ENCODE assay signal across 8 cellular contexts in the genomic region with DNA sequence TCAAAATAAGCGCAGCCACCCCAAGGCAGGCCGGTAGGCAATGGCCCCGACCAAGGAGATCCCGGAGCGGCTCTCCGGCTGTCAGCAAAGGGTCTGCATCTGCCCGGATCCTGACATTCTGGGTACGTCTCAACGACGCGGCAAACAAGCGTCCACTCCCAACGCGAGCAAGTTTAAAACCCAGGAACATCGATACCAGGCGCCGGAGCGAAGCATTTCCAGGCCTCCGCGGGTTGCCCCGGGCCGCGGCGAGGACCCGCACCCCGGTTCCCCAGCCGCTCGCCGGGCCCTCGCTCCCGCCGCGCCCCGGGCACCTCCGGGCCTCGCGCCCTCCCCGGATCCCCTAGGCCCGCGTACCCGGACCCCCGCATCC. TPM values are rescaled to one million over a fixed set of nuclear protein-coding genes. Genes with fewer than 3 reads are reported as not detected.
DNase-seq lines count a peak whose midpoint lies in the region; ATAC-seq and TF ChIP-seq lines count a peak whose summit lies in the region.

No MANE protein-coding gene starts in this region.

- no peaks in the 10 kb centered on the region for H3K9me2 ChIP-seq in PC-9 (ENCODE audit: insufficient read depth)

- peaks cover 40% of the 10 kb centered on the region for H3K4me1 ChIP-seq in PC-9 (replicated peaks; ENCODE audit: insufficient read depth)

- peaks cover 1% of the 10 kb centered on the region for H3K36me3 Mint-ChIP-seq in activated naive CD4-positive, alpha-beta T cell treated with anti-CD3 and anti-CD28 coated beads, Interleukin-2, amount 50 U/mL, for 24 hours
- H3K36me3 Mint-ChIP-seq in glutamatergic neuron (ENCODE audit: unreplicated experiment) = no peaks in the 10 kb centered on the region

- H3K9me3 ChIP-seq in PC-9 (ENCODE audit: insufficient read depth, low read depth) = no peaks in the 10 kb centered on the region

- intact Hi-C loops in PC-9 (cut with micrococcal nuclease; ENCODE audit: unreplicated experiment) = loop anchor here (1.0 to 2.0 kb wide), 2 partner anchors 21 to 37 kb away; a partner anchor contains a TSS

- no peak for TF ChIP-seq CTCF in PC-9 (conservative IDR thresholded peaks at IDR 0.05)
- no peak for TF ChIP-seq CTCF in glutamatergic neuron (IDR thresholded peaks at IDR 0.05; ENCODE audit: partially characterized antibody, unreplicated experiment)

- peak overlapping the region; percentile 76 for H2AFZ ChIP-seq in PC-9

- peaks cover 21% of the 10 kb centered on the region for H4K20me1 ChIP-seq in PC-9 (ENCODE audit: insufficient read depth)

- H3K4me2 ChIP-seq in PC-9 = peak overlapping the region; percentile 92

- peaks cover 59% of the 10 kb centered on the region for H3K79me2 ChIP-seq in PC-9 (ENCODE audit: low read depth)

- peaks cover 43% of the 10 kb centered on the region for H3K4me1 Mint-ChIP-seq in activated naive CD4-positive, alpha-beta T cell treated with anti-CD3 and anti-CD28 coated beads, Interleukin-2, amount 50 U/mL, for 24 hours
- H3K4me1 Mint-ChIP-seq in glutamatergic neuron (ENCODE audit: low read depth, unreplicated experiment) = peaks cover 8% of the 10 kb centered on the region

- POLR2A ChIA-PET in PC-9 (lab: Charles Lee; ENCODE audit: unreplicated experiment) = no interaction called here

- H3K4me3 Mint-ChIP-seq in activated naive CD4-positive, alpha-beta T cell treated with anti-CD3 and anti-CD28 coated beads, Interleukin-2, amount 50 U/mL, for 24 hours = peak overlapping the region; percentile 95
- H3K4me3 Mint-ChIP-seq in glutamatergic neuron (ENCODE audit: unreplicated experiment) = peak overlapping the region; percentile 96

- DNase-seq in AG08395 (ENCODE audit: low spot score) = peak; percentile 41
- DNase-seq in PC-9 = peak; percentile 27 to 49
- peak; percentile 61 for DNase-seq in glutamatergic neuron
- peak; percentile 34 for DNase-seq in occipital lobe (lab: John Stamatoyannopoulos, UW)

- H3K27me3 Mint-ChIP-seq in activated naive CD4-positive, alpha-beta T cell treated with anti-CD3 and anti-CD28 coated beads, Interleukin-2, amount 50 U/mL, for 24 hours = no peaks in the 10 kb centered on the region
- peaks cover 3% of the 10 kb centered on the region for H3K27me3 Mint-ChIP-seq in glutamatergic neuron (ENCODE audit: unreplicated experiment)

- H3K4me3 ChIP-seq in PC-9 = peak overlapping the region; percentile 88

- CTCF ChIA-PET in PC-9 (lab: Charles Lee) = no interaction called here

- BruUV-seq in PC-9 (replicated peaks; lab: Mats Ljungman, UMichigan) = no TSS peak

- H3K9me3 Mint-ChIP-seq in activated naive CD4-positive, alpha-beta T cell treated with anti-CD3 and anti-CD28 coated beads, Interleukin-2, amount 50 U/mL, for 24 hours = no peaks in the 10 kb centered on the region
- H3K9me3 Mint-ChIP-seq in glutamatergic neuron (ENCODE audit: unreplicated experiment) = peaks cover 5% of the 10 kb centered on the region

- no peaks in the 10 kb centered on the region for H3K27me3 ChIP-seq in PC-9 (ENCODE audit: insufficient read depth, low read depth)

- ATAC-seq in GM18517 (IDR thresholded peaks at IDR 0.05; ENCODE audit: unreplicated experiment) (peak; percentile 29), HG03095 (IDR thresholded peaks at IDR 0.05; ENCODE audit: unreplicated experiment) (peak; percentile 35), GM18870 (IDR thresholded peaks at IDR 0.05; ENCODE audit: unreplicated experiment) (no peak)

- H3K36me3 ChIP-seq in PC-9 (ENCODE audit: low read depth) = 0 out of 2 replicates have a peak, but pooled peaks cover 7% of the 10 kb centered on the region

- H3K27ac Mint-ChIP-seq in activated naive CD4-positive, alpha-beta T cell treated with anti-CD3 and anti-CD28 coated beads, Interleukin-2, amount 50 U/mL, for 24 hours = peak overlapping the region; percentile 98
- H3K27ac Mint-ChIP-seq in glutamatergic neuron (ENCODE audit: unreplicated experiment) = peak overlapping the region; percentile 97

- H3F3A ChIP-seq in PC-9 (ENCODE audit: insufficient read depth, low read depth) = peaks cover 32% of the 10 kb centered on the region

- peak overlapping the region; percentile 77 for H3K27ac ChIP-seq in PC-9

RNA-seq across cellular contexts. Expression of a gene that starts 0.5 kb away (rescaled TPM):
- total RNA-seq in PC-9 (2021) = 45.7 and 49.5 TPM in 2 replicates
- total RNA-seq in glutamatergic neuron (ENCODE audit: unreplicated experiment) = 17.8 TPM
- 34.9 TPM for total RNA-seq in occipital lobe

RNA-seq across cellular contexts. Expression of a gene that starts 20.3 kb away (rescaled TPM):
- total RNA-seq in PC-9 (2021) = 11.2 and 17.1 TPM in 2 replicates
- total RNA-seq in glutamatergic neuron (ENCODE audit: unreplicated experiment) = 10.1 TPM
- 11.4 TPM for total RNA-seq in occipital lobe

RNA-seq across cellular contexts. Expression of a gene that starts 36.6 kb away (rescaled TPM):
- total RNA-seq in PC-9 (2021) (239 and 301 TPM in 2 replicates), glutamatergic neuron (ENCODE audit: unreplicated experiment) (60.8 TPM), occipital lobe (21.8 TPM)
